Comparison of ENCODE assay signal across 6 cellular contexts in the genomic region with DNA sequence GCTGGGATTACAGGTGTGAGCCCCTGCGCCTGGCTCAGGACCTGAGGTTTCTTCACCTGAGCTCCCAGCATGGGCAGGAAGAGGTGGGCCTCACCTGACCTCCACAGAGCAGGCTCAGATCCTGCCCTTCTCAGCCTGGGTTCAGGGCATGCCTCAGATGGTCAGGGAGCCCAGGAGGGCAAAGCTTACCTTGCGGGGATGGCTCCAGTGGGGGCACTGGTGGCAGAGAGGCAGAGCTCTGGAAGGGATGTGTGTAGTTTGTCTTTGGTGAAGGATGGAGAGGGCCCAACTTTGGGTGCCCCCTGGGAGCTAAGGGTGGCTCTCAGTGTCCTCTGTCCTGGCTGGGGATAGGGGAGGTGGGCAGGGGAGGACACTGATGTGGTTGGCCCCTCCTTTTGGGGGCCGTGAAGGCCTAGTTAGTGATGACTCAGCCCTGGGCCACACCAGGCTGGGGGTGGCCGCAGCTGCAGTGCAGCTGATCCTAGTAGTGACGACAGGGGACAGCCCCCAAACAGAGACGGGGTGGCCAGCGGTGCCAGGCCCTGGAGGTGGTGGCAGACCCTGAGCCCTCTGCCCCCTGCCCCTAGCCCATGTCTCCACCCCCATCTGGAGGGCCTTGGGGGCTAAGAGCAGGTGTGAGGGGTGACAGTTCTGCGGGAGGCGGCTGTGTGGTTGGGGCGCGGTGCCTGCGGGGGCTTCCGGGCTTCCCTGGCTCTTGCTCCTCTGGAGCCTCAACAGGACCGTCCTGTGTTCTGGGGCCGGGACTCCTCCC. TPM values are rescaled to one million over a fixed set of nuclear protein-coding genes. Genes with fewer than 3 reads are reported as not detected.
DNase-seq lines count a peak whose midpoint lies in the region; ATAC-seq and TF ChIP-seq lines count a peak whose summit lies in the region.

No MANE protein-coding gene starts in this region.

- ATAC-seq in left lung = no peak

- H3K9ac ChIP-seq in adipocyte (ENCODE audit: low read length) = no peak overlapping the region

- intact Hi-C loops in left lung (cut with DNase I) = no loop called here

- H3K4me3 ChIP-seq in adipocyte (ENCODE audit: low read length) (no peak overlapping the region), left lung (peak overlapping the region in 1 of 2 donors; percentile 53)

- H3K27me3 ChIP-seq in adipocyte (replicated peaks; ENCODE audit: control insufficient read depth, insufficient read depth, low read length) = no peaks in the 10 kb centered on the region
- H3K27me3 ChIP-seq in left lung = peaks cover 0 to 15% of the 10 kb centered on the region in 2 donors

- H3K9me3 ChIP-seq in adipocyte (ENCODE audit: control insufficient read depth, low read length) (no peaks in the 10 kb centered on the region), left lung (no peaks in the 10 kb centered on the region)

- H3K36me3 ChIP-seq in adipocyte (ENCODE audit: control insufficient read depth, insufficient read depth, low read length, severe bottlenecking) = no peaks in the 10 kb centered on the region
- peaks cover 0 to 26% of the 10 kb centered on the region in 2 donors for H3K36me3 ChIP-seq in left lung

- peaks cover 39% of the 10 kb centered on the region for H3K4me1 ChIP-seq in adipocyte (ENCODE audit: control insufficient read depth, insufficient read depth, low read length)
- H3K4me1 ChIP-seq in left lung = peaks cover 48 to 76% of the 10 kb centered on the region in 2 donors

- TF ChIP-seq CTCF in left lung (IDR thresholded peaks at IDR 0.05) = no peak

- DNase-seq in adipocyte (ENCODE audit: low read depth) = peak; percentile 49
- no peak for DNase-seq in left lung
- DNase-seq in NCI-H1694 treated with DMSO at 0.1 percent for 48 hours (lab: John Stamatoyannopoulos, UW) = no peak
- no peak for DNase-seq in NCI-H1092 treated with DMSO at 0.1 percent for 48 hours (lab: John Stamatoyannopoulos, UW)
- no peak for DNase-seq in NCI-H2107 (lab: John Stamatoyannopoulos, UW)

- H3K27ac ChIP-seq in left lung = peak overlapping the region; percentile 85 to 89
- peak overlapping the region; percentile 98 for H3K27ac ChIP-seq in temporal lobe (ENCODE audit: low read depth, low read length)

RNA-seq across cellular contexts. Expression of gene NHERF2, which starts 5.8 kb away (rescaled TPM):
- total RNA-seq in left lung (100 to 1,000 TPM; 186 to 349 TPM), temporal lobe (12.3 TPM)

RNA-seq across cellular contexts. Expression of gene NPW, which starts 12.9 kb away (rescaled TPM):
- total RNA-seq in left lung (1 to 10 TPM in 1 of 2 donors, under 1 TPM in 1; 0.94 to 3.1 TPM), temporal lobe (0.25 TPM)

RNA-seq across cellular contexts. Expression of gene NTHL1, which starts 15.2 kb away (rescaled TPM):
- total RNA-seq in left lung = 10 to 100 TPM; 19.4 to 29.8 TPM
- 19.4 TPM for total RNA-seq in temporal lobe

RNA-seq across cellular contexts. Expression of gene TSC2, which starts 15.3 kb away (rescaled TPM):
- total RNA-seq in left lung (100 to 1,000 TPM; 116 to 126 TPM), temporal lobe (51.1 TPM)

RNA-seq across cellular contexts. Expression of gene ZNF598, which starts 22.9 kb away (rescaled TPM):
- total RNA-seq in left lung = 10 to 100 TPM; 31.5 to 45.9 TPM
- total RNA-seq in temporal lobe = 5.2 TPM

Comparison
In these comparisons a context has a peak if more than half of its experiments do, and no peak if none do; other contexts are left out.
1. RNA of gene NHERF2, which starts 5.8 kb away (total RNA-seq): 186 to 349 TPM in left lung; 12.3 TPM in temporal lobe (single experiment); every median in the first group is over 10 times any median in the second.